14 cellular contexts compared by ENCODE assay signal in genomic region chr12:34399631-34400422, GRCh38.
DNase-seq lines count a peak whose midpoint lies in the region; ATAC-seq and TF ChIP-seq lines count a peak whose summit lies in the region.
"Had no signal": no experiment of that assay in that cellular context is flagged by ENCODE, and none has a peak within 500 bp of the region (broad histone marks: within the 10 kb centered on the region; RNA-seq: fewer than 3 reads in every experiment).

No MANE protein-coding gene starts in this region.

- TF ChIP-seq CTCF in CD14-positive monocyte (IDR thresholded peaks at IDR 0.05): no peak
- TF ChIP-seq CTCF in H9 (conservative IDR thresholded peaks at IDR 0.05): no peak
- no peak for TF ChIP-seq CTCF in prostate gland (IDR thresholded peaks at IDR 0.05)

- H3K9me3 Mint-ChIP-seq in CD14-positive monocyte (peaks cover 64 to 95% (median 82%) of the 10 kb centered on the region in 7 donors), H9 (peaks cover 91 to 98% of the 10 kb centered on the region in 2 experiments)

- H3K4me3 ChIP-seq in prostate gland (no peak overlapping the region), GM23248 (no peak overlapping the region)

- H3K9me2 ChIP-seq in GM23248 (ENCODE audit: insufficient read depth): no peaks in the 10 kb centered on the region

- H3K4me3 Mint-ChIP-seq in CD14-positive monocyte (no peak overlapping the region), H9 (no peak overlapping the region)
- H3K4me3 Mint-ChIP-seq: CD8-positive, alpha-beta memory T cell; HFFc6; naive thymus-derived CD4-positive, alpha-beta T cell had no signal

- no peak overlapping the region for H3K56ac ChIP-seq in H9 (ENCODE audit: insufficient read length, low read depth, low read length)

- H3K27ac ChIP-seq in H9 (ENCODE audit: insufficient read length, low read depth, low read length) (no peak overlapping the region), prostate gland (no peak overlapping the region), GM23248 (no peak overlapping the region)
- H3K27ac ChIP-seq: brain microvascular endothelial cell, KMS-11 had no signal

- H4K20me1 ChIP-seq in H9 (ENCODE audit: control insufficient read depth, insufficient read depth, insufficient read length) (no peaks in the 10 kb centered on the region), GM23248 (ENCODE audit: insufficient read depth) (no peaks in the 10 kb centered on the region)

- DNase-seq in CD14-positive monocyte (ENCODE audit: low spot score) (peak; percentile 27), H9 (peak; percentile 9), head of caudate nucleus (peak in 32 of 42 donors; percentile 0 to 37 (median 4)), prostate gland (ENCODE audit: low spot score) (peak; percentile 1), GM23248 (no peak), NCI-H82 (lab: John Stamatoyannopoulos, UW) (no peak), NCI-H146 (lab: John Stamatoyannopoulos, UW) (no peak)
- DNase-seq: brain microvascular endothelial cell; HFFc6; stimulated activated CD4-positive, alpha-beta T cell treated with anti-CD3 and anti-CD28 coated beads, Interleukin-12 subunit alpha, Interleukin-12 subunit beta, amount 100 ng/mL, for 4 hours had no signal

- in situ Hi-C loops in GM23248 (cut with MboI): no loop called here

- H3K14ac ChIP-seq in H9 (ENCODE audit: insufficient read depth, low read length): no peak overlapping the region

- no peak overlapping the region for H2AFZ ChIP-seq in H9 (ENCODE audit: low read length)
- H2AFZ ChIP-seq in GM23248: no peak overlapping the region

- no peak overlapping the region for H4K5ac ChIP-seq in H9 (ENCODE audit: insufficient read length, low read depth, low read length)

- no peak for TF ChIP-seq POLR2A in prostate gland (IDR thresholded peaks at IDR 0.05)

- H3K4me2 ChIP-seq in H9 (ENCODE audit: insufficient read depth, insufficient read length, low read length) (no peak overlapping the region), GM23248 (ENCODE audit: unreplicated experiment) (no peak overlapping the region)
- H3K4me2 ChIP-seq: KMS-11 had no signal

- intact Hi-C loops in CD14-positive monocyte (cut with micrococcal nuclease) (no loop called here), head of caudate nucleus (cut with DNase I) (no loop called here), prostate gland (cut with DNase I) (no loop called here)

- no peaks in the 10 kb centered on the region for H3F3A ChIP-seq in GM23248 (ENCODE audit: insufficient read depth)

- no peaks in the 10 kb centered on the region for H3K27me3 ChIP-seq in H9 (ENCODE audit: insufficient read depth, low read length)
- no peaks in the 10 kb centered on the region for H3K27me3 ChIP-seq in prostate gland (replicated peaks; ENCODE audit: insufficient read depth)
- H3K27me3 ChIP-seq in GM23248 (replicated peaks; ENCODE audit: insufficient read depth): no peaks in the 10 kb centered on the region
- H3K27me3 ChIP-seq: brain microvascular endothelial cell had no signal

- H3K23me2 ChIP-seq in H9 (ENCODE audit: insufficient read length, low read depth, low read length, poor library complexity, severe bottlenecking): no peaks in the 10 kb centered on the region

- no peak for ATAC-seq in GM18517 (IDR thresholded peaks at IDR 0.05; ENCODE audit: unreplicated experiment)
- ATAC-seq: naive thymus-derived CD4-positive, alpha-beta T cell had no signal

- H3T11ph ChIP-seq in H9 (ENCODE audit: low read length): no peak overlapping the region

- H2BK120ac ChIP-seq in H9 (ENCODE audit: low read depth, low read length, poor library complexity, severe bottlenecking): no peak overlapping the region

- H3K9ac ChIP-seq in H9 (ENCODE audit: extremely low read depth, insufficient read length, low read length) (no peak overlapping the region), GM23248 (no peak overlapping the region)
- H3K9ac ChIP-seq: KMS-11 had no signal

- H3K79me1 ChIP-seq in H9 (ENCODE audit: insufficient read depth, low read depth, low read length, poor library complexity, severe bottlenecking): no peaks in the 10 kb centered on the region

- H2BK20ac ChIP-seq in H9 (ENCODE audit: low read depth, low read length, poor library complexity, severe bottlenecking): no peak overlapping the region

- no peak overlapping the region for H3K18ac ChIP-seq in H9 (ENCODE audit: insufficient read length, low read depth, low read length)

- no CpG with 5 or more reads among the region's 23 CpGs for WGBS in H9 (ENCODE audit: extremely low coverage, insufficient read length, low lambda C conversion rate)
- WGBS in prostate gland: 54% methylated on average over 23 of the region's 23 CpGs
- WGBS in GM23248 (ENCODE audit: low coverage in 1 of 2, low lambda C conversion rate in 2 of 2, missing lambda C conversion rate in 2 of 2), 2 experiments: 56 to 59% methylated on average over 23 of the region's 23 CpGs

- H3K36me3 Mint-ChIP-seq in CD14-positive monocyte (no peaks in the 10 kb centered on the region), H9 (ENCODE audit: insufficient read depth in 1 of 3, low read depth in 3 of 3) (peaks cover 0 to 10% (median 5%) of the 10 kb centered on the region in 3 experiments; a peak in 5 of 7 replicates)

- H3K27me3 Mint-ChIP-seq in CD14-positive monocyte (ENCODE audit: low read depth in 3 of 3) (peaks cover 0 to 2% (median 0%) of the 10 kb centered on the region in 3 donors), H9 (ENCODE audit: low read depth) (no peaks in the 10 kb centered on the region; the same call in none of the 2 replicates)
- H3K27me3 Mint-ChIP-seq: CD8-positive, alpha-beta memory T cell; naive thymus-derived CD4-positive, alpha-beta T cell had no signal

- H4K8ac ChIP-seq in H9 (replicated peaks; ENCODE audit: insufficient read length, low read depth, low read length): no peak overlapping the region

- no peak overlapping the region for H4K91ac ChIP-seq in H9 (ENCODE audit: insufficient read length, low read depth, low read length)

- no peak overlapping the region for H2BK15ac ChIP-seq in H9 (ENCODE audit: low read depth, low read length)

- H3K4me1 ChIP-seq in H9 (ENCODE audit: insufficient read depth, low read length) (no peaks in the 10 kb centered on the region), prostate gland (replicated peaks) (no peaks in the 10 kb centered on the region), GM23248 (ENCODE audit: insufficient read depth) (no peaks in the 10 kb centered on the region)

- H3K79me2 ChIP-seq in H9 (ENCODE audit: insufficient read depth, low read length): no peaks in the 10 kb centered on the region
- no peaks in the 10 kb centered on the region for H3K79me2 ChIP-seq in GM23248 (ENCODE audit: insufficient read depth)

- no peak overlapping the region for H3K4ac ChIP-seq in H9 (ENCODE audit: low read depth, low read length)

- H3K36me3 ChIP-seq in prostate gland (no peaks in the 10 kb centered on the region), GM23248 (ENCODE audit: low read depth) (no peaks in the 10 kb centered on the region)
- H3K36me3 ChIP-seq: brain microvascular endothelial cell had no signal

- H3K27ac Mint-ChIP-seq in CD14-positive monocyte (peak overlapping the region in 1 of 7 donors; percentile 46), H9 (no peak overlapping the region)
- H3K27ac Mint-ChIP-seq: CD8-positive, alpha-beta memory T cell; HFFc6; naive thymus-derived CD4-positive, alpha-beta T cell had no signal

- no peak overlapping the region for H2BK5ac ChIP-seq in H9 (ENCODE audit: insufficient read length, low read length)

- no peak overlapping the region for H2BK12ac ChIP-seq in H9 (ENCODE audit: insufficient read length, low read depth, low read length)

- H2AK5ac ChIP-seq in H9 (ENCODE audit: insufficient read length, low read length): no peak overlapping the region

- no peak overlapping the region for H3K23ac ChIP-seq in H9 (ENCODE audit: insufficient read length, low read depth, low read length)

- no peaks in the 10 kb centered on the region for H3K4me1 Mint-ChIP-seq in CD14-positive monocyte
- no peaks in the 10 kb centered on the region for H3K4me1 Mint-ChIP-seq in H9
- H3K4me1 Mint-ChIP-seq: CD8-positive, alpha-beta memory T cell; naive thymus-derived CD4-positive, alpha-beta T cell had no signal

- peaks cover 99% of the 10 kb centered on the region for H3K9me3 ChIP-seq in H9 (ENCODE audit: control insufficient read depth, low read depth, low read length)
- no peaks in the 10 kb centered on the region for H3K9me3 ChIP-seq in prostate gland
- no peaks in the 10 kb centered on the region for H3K9me3 ChIP-seq in GM23248 (ENCODE audit: low read depth)

Comparison
In these comparisons a context has a peak if more than half of its experiments do, and no peak if none do; other contexts are left out.
1. DNase-seq: peak in CD14-positive monocyte (single experiment), H9 (single experiment), head of caudate nucleus (32 of 42) and prostate gland (single experiment); none in GM23248 (single experiment), NCI-H82 (single experiment) and NCI-H146 (single experiment).